In genomic region chr5:96781031-96781733, GRCh38 we compare ENCODE assay signal across 2 cellular contexts.
TF ChIP-seq lines count a peak whose summit lies in the region.

No MANE protein-coding gene starts in this region.

TF ChIP-seq in HEK293, 187 proteins besides CTCF, POLR2A, EP300 and RAD21 (continued from another document and continues in another):
- peak; percentile 31; the same call in 1 of the 2 replicates for TF ChIP-seq ZBTB11 (tag by site-specific recombination; conservative IDR thresholded peaks at IDR 0.05; ENCODE audit: low read depth)
- TF ChIP-seq BCL11A (tag by site-specific recombination; IDR thresholded peaks at IDR 0.05; ENCODE audit: low read depth): peak; percentile 80
- no peak for TF ChIP-seq ZNF280C (tag by site-specific recombination; IDR thresholded peaks at IDR 0.05)
- no peak for TF ChIP-seq ZNF155 (tag by site-specific recombination; IDR thresholded peaks at IDR 0.05)
- TF ChIP-seq ZNF785 (tag by site-specific recombination; IDR thresholded peaks at IDR 0.05): no peak
- TF ChIP-seq PRDM1 (tag by site-specific recombination; IDR thresholded peaks at IDR 0.05): no peak
- 0 out of 2 replicates have a peak, but pooled peaks have one; percentile 8 for TF ChIP-seq ZNF19 (tag by site-specific recombination; IDR thresholded peaks at IDR 0.05; ENCODE audit: low read depth)
- no peak for TF ChIP-seq KLF7 (tag by site-specific recombination; IDR thresholded peaks at IDR 0.05; ENCODE audit: borderline replicate concordance)
- TF ChIP-seq ZNF518A (tag by site-specific recombination; conservative IDR thresholded peaks at IDR 0.05; ENCODE audit: low read depth): no peak
- TF ChIP-seq ZNF221 (tag by site-specific recombination; IDR thresholded peaks at IDR 0.05; ENCODE audit: borderline replicate concordance): no peak
- no peak for TF ChIP-seq ZNF37A (tag by site-specific recombination; IDR thresholded peaks at IDR 0.05)
- peak; percentile 97 for TF ChIP-seq OVOL3 (tag by site-specific recombination; IDR thresholded peaks at IDR 0.05)
- TF ChIP-seq ZNF660 (tag by site-specific recombination; IDR thresholded peaks at IDR 0.05): no peak

TF ChIP-seq in SK-N-SH, 30 proteins besides CTCF, POLR2A, EP300 and RAD21 (continued from another document):
- TF ChIP-seq ZBTB33 (IDR thresholded peaks at IDR 0.05; ENCODE audit: borderline replicate concordance, low read depth) (no peak), NRF1 (IDR thresholded peaks at IDR 0.05; ENCODE audit: low read depth, low read length) (no peak), GABPA (IDR thresholded peaks at IDR 0.05; ENCODE audit: low read depth) (no peak), MEF2A (IDR thresholded peaks at IDR 0.05; ENCODE audit: borderline replicate concordance, low read depth) (no peak), FOXJ3 (CRISPR knock-in tag; IDR thresholded peaks at IDR 0.05) (no peak), NFIC (IDR thresholded peaks at IDR 0.05; ENCODE audit: borderline replicate concordance) (peak; percentile 45), REST (IDR thresholded peaks at IDR 0.05; ENCODE audit: low read depth, low read length) (no peak), MXI1 (IDR thresholded peaks at IDR 0.05; ENCODE audit: low read depth, low read length) (no peak), EZH2phosphoT487 (IDR thresholded peaks at IDR 0.05; ENCODE audit: borderline replicate concordance, low read depth) (no peak)
